1 cellular context compared by ENCODE assay signal in the genomic region with DNA sequence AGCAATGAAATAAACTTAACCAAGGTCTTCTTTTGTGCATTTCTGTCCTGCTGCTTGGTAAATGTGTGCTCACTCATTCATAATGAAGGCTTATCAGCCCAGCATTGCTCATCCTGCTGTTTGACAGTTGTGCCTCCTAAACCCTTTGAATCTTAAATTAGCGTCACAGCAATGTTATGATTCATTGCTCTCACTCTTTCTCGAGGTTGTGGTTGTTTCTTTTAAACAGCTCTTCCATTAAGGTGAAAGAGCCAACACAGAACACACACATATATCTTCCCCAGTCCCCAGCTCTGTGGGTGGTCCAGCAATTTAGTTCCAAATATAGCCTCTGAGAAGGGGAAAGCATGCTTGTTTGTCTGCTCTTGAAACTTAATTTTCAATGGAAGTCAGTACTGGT.
TF ChIP-seq lines count a peak whose summit lies in the region.

No MANE protein-coding gene starts in this region.

TF ChIP-seq in GM12878, 131 proteins besides CTCF, POLR2A, EP300 and RAD21 (continued from another document):
- TF ChIP-seq CEBPZ (IDR thresholded peaks at IDR 0.05; ENCODE audit: low read depth, low read length), result no peak
- TF ChIP-seq JUNB (IDR thresholded peaks at IDR 0.05), result peak; percentile 30; the same call in 1 of the 2 replicates
- 0 out of 2 replicates have a peak, but pooled peaks have one; percentile 28 for TF ChIP-seq CREB1 (IDR thresholded peaks at IDR 0.05; ENCODE audit: low read depth)
- TF ChIP-seq MEF2B (IDR thresholded peaks at IDR 0.05; ENCODE audit: partially characterized antibody, poor library complexity, severe bottlenecking), result no peak
- no peak for TF ChIP-seq MXI1 (IDR thresholded peaks at IDR 0.05; ENCODE audit: low read depth, low read length)
- no peak for TF ChIP-seq SREBF1 (IDR thresholded peaks at IDR 0.05; ENCODE audit: low read length)
- TF ChIP-seq RUNX3 (IDR thresholded peaks at IDR 0.05; ENCODE audit: low read length), result peak; percentile 68; the same call in 1 of the 2 replicates
- 0 out of 2 replicates have a peak, but pooled peaks have one; percentile 20 for TF ChIP-seq MEF2A (IDR thresholded peaks at IDR 0.05; ENCODE audit: insufficient read depth, low read depth, low read length)
- TF ChIP-seq RB1 (IDR thresholded peaks at IDR 0.05; ENCODE audit: borderline replicate concordance), result no peak
- TF ChIP-seq, protein P1, sequence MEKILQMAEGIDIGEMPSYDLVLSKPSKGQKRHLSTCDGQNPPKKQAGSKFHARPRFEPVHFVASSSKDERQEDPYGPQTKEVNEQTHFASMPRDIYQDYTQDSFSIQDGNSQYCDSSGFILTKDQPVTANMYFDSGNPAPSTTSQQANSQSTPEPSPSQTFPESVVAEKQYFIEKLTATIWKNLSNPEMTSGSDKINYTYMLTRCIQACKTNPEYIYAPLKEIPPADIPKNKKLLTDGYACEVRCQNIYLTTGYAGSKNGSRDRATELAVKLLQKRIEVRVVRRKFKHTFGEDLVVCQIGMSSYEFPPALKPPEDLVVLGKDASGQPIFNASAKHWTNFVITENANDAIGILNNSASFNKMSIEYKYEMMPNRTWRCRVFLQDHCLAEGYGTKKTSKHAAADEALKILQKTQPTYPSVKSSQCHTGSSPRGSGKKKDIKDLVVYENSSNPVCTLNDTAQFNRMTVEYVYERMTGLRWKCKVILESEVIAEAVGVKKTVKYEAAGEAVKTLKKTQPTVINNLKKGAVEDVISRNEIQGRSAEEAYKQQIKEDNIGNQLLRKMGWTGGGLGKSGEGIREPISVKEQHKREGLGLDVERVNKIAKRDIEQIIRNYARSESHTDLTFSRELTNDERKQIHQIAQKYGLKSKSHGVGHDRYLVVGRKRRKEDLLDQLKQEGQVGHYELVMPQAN (conservative IDR thresholded peaks at IDR 0.05), result no peak
- no peak for TF ChIP-seq CEBPB (IDR thresholded peaks at IDR 0.05; ENCODE audit: borderline replicate concordance in 1 of 2, low read depth in 2 of 2, low read length in 2 of 2)
- no peak for TF ChIP-seq ZNF207 (IDR thresholded peaks at IDR 0.05; ENCODE audit: borderline replicate concordance)
- TF ChIP-seq SMAD5 (IDR thresholded peaks at IDR 0.05; ENCODE audit: low read depth), result no peak
TF ChIP-seq in GM12878: peak in this region for 5.
